Comparison of ENCODE assay signal across 8 cellular contexts in genomic region chr1:207639362-207639761, GRCh38. TPM values are rescaled to one million over a fixed set of nuclear protein-coding genes. Genes with fewer than 3 reads are reported as not detected.
"Had no signal": no experiment of that assay in that cellular context is flagged by ENCODE, and none has a peak within 500 bp of the region (broad histone marks: within the 10 kb centered on the region; RNA-seq: fewer than 3 reads in every experiment).

No MANE protein-coding gene starts in this region.

RNA-seq across cellular contexts. Expression of gene CR1L, which starts 5.6 kb away (rescaled TPM):
- total RNA-seq: LHCN-M2, MCF 10A, NCI-H460, OCI-LY7, PC-9, Right ventricle myocardium inferior, SJCRH30, SK-MEL-5 had no signal
